Comparison of ENCODE assay signal across 8 cellular contexts in the genomic region with DNA sequence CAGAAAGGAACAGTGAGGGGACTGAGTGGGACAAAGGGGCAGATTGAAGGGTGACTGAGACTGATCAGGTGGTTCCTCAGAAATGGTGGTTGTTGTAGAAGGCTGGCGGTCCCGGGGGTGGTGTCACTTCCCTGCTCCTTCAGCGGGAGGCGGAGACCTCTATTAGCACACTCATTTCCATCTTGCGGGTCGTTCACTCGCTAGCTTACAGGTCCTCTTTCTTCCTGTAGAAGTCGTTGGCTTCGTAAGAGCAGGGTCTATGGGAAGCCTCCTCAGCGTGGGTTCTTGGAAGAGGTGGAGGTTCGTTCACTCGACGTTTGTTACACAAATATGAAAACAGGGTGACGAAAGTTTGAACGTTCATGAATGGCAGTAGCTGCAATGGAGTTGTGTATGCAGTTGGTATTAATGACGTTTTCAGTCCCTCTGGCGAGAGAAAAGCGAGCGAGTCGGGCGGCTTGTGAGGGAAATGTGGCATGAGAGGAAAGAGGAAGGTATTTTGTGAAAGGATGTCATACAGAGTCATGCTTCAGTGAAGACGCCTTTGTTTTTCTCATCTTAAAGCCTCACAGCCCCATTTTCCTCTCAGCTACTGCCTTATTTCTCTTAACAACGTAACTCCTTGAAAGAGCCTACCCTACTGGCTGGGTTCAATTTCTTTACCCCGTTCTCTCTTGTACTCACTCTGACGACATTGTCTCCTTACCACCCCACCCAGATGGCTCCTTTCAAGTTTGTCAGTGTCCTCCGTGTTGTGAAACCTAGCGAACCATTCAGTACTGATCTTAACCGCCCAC. TPM values are rescaled to one million over a fixed set of nuclear protein-coding genes. Genes with fewer than 3 reads are reported as not detected.
DNase-seq lines count a peak whose midpoint lies in the region; ATAC-seq, FAIRE-seq and TF ChIP-seq lines count a peak whose summit lies in the region.

No MANE protein-coding gene starts in this region.

- H3K27me3 ChIP-seq in Caco-2 (replicated peaks; ENCODE audit: control insufficient read depth, insufficient read depth, low read length): no peaks in the 10 kb centered on the region

- TF ChIP-seq CTCF in Caco-2 (IDR thresholded peaks at IDR 0.05; ENCODE audit: insufficient read depth in 1 of 2, low read depth in 1 of 2, low read length in 1 of 2, severe bottlenecking in 1 of 2, unreplicated experiment in 1 of 2): no peak

- H3K4me3 Mint-ChIP-seq in Caco-2 (ENCODE audit: unreplicated experiment): peak overlapping the region; percentile 100
- H3K4me3 Mint-ChIP-seq in activated naive CD4-positive, alpha-beta T cell treated with anti-CD3 and anti-CD28 coated beads for 36 hours: peak overlapping the region; percentile 98

- FAIRE-seq in RCC 7860 (lab: Jason Lieb, UNC): no peak

- peak overlapping the region; percentile 100 for H3K27ac Mint-ChIP-seq in Caco-2 (ENCODE audit: unreplicated experiment)
- peak overlapping the region; percentile 88 for H3K27ac Mint-ChIP-seq in activated naive CD4-positive, alpha-beta T cell treated with anti-CD3 and anti-CD28 coated beads for 36 hours

- no peaks in the 10 kb centered on the region for H3K27me3 Mint-ChIP-seq in Caco-2 (ENCODE audit: insufficient read depth, unreplicated experiment)
- H3K27me3 Mint-ChIP-seq in activated naive CD4-positive, alpha-beta T cell treated with anti-CD3 and anti-CD28 coated beads for 36 hours (ENCODE audit: low read depth): peaks cover 2% of the 10 kb centered on the region

- intact Hi-C loops in Caco-2 (cut with micrococcal nuclease; ENCODE audit: unreplicated experiment) (no loop called here), Right ventricle myocardium superior (cut with DNase I) (no loop called here), posterior vena cava (cut with DNase I) (no loop called here)
- intact Hi-C loops in activated naive CD4-positive, alpha-beta T cell treated with anti-CD3 and anti-CD28 coated beads for 36 hours (cut with micrococcal nuclease): loop anchor here (1.0 kb wide), 1 partner anchor 325 kb away; the partner anchor contains the start of gene KPNB1

- CTCF ChIA-PET in Caco-2 (lab: Charles Lee): interaction anchor here (0.7 to 1.0 kb wide), 3 partner anchors 9 to 76 kb away, joined by 3 to 6 read pairs (median 3); no protein-coding TSS in a partner anchor
- CTCF ChIA-PET in activated naive CD4-positive, alpha-beta T cell treated with anti-CD3 and anti-CD28 coated beads for 36 hours (lab: Charles Lee): interaction anchor here (0.9 to 1.4 kb wide), 4 partner anchors 9 to 95 kb away, joined by 3 to 4 read pairs (median 4); no protein-coding TSS in a partner anchor

- DNase-seq in Caco-2 (peak; percentile 72 to 78), RCC 7860 (ENCODE audit: low spot score) (peak; percentile 39), Right ventricle myocardium superior (peak; percentile 77), posterior vena cava (ENCODE audit: low spot score) (peak; percentile 83), cerebellar nuclear complex (lab: John Stamatoyannopoulos, UW) (no peak)
- peak; percentile 76 for DNase-seq in activated naive CD4-positive, alpha-beta T cell treated with anti-CD3 and anti-CD28 coated beads for 36 hours

- H3K4me1 ChIP-seq in Caco-2: peaks cover 13% of the 10 kb centered on the region

- peaks cover 19% of the 10 kb centered on the region for H3K36me3 Mint-ChIP-seq in Caco-2 (ENCODE audit: insufficient read depth, unreplicated experiment)
- peaks cover 4% of the 10 kb centered on the region for H3K36me3 Mint-ChIP-seq in activated naive CD4-positive, alpha-beta T cell treated with anti-CD3 and anti-CD28 coated beads for 36 hours (ENCODE audit: low read depth)

- no peaks in the 10 kb centered on the region for H3K9me3 Mint-ChIP-seq in Caco-2 (ENCODE audit: unreplicated experiment)
- H3K9me3 Mint-ChIP-seq in activated naive CD4-positive, alpha-beta T cell treated with anti-CD3 and anti-CD28 coated beads for 36 hours: peaks cover 6% of the 10 kb centered on the region

- POLR2A ChIA-PET in Caco-2 (lab: Charles Lee): interaction anchor here (0.6 to 2.1 kb wide), 7 partner anchors 81 to 323 kb away, joined by 3 to 6 read pairs (median 3); partner anchors contain the start of gene CDC27

- BruUV-seq in Caco-2 (replicated peaks; lab: Mats Ljungman, UMichigan): TSS peak; percentile 90

- ATAC-seq in GM19372 (IDR thresholded peaks at IDR 0.05; ENCODE audit: low read depth, unreplicated experiment): peak; percentile 30
- peak; percentile 21 for ATAC-seq in HG03521 (IDR thresholded peaks at IDR 0.05; ENCODE audit: unreplicated experiment)
- ATAC-seq in Right ventricle myocardium superior (ENCODE audit: poor library complexity): peak; percentile 66

- peaks cover 28% of the 10 kb centered on the region for H3K4me1 Mint-ChIP-seq in Caco-2 (ENCODE audit: low read depth, unreplicated experiment)
- H3K4me1 Mint-ChIP-seq in activated naive CD4-positive, alpha-beta T cell treated with anti-CD3 and anti-CD28 coated beads for 36 hours (ENCODE audit: low read depth): peaks cover 7% of the 10 kb centered on the region

- no peaks in the 10 kb centered on the region for H3K9me3 ChIP-seq in Caco-2

- H3K4me3 ChIP-seq in Caco-2 (ENCODE audit: low read depth, low read length): peak overlapping the region; percentile 50

- no peaks in the 10 kb centered on the region for H3K36me3 ChIP-seq in Caco-2 (ENCODE audit: control insufficient read depth, insufficient read depth, low read length)

RNA-seq across cellular contexts. Expression of gene EFCAB13, which starts 0.7 kb away (rescaled TPM):
- 5.1 and 6.4 TPM in 2 replicates for total RNA-seq in Caco-2 (2022)
- 1 to 10 TPM; 7.0 to 7.1 TPM for total RNA-seq in activated naive CD4-positive, alpha-beta T cell treated with anti-CD3 and anti-CD28 coated beads for 36 hours
- 3.0 TPM for total RNA-seq in Right ventricle myocardium superior
- 10 to 100 TPM in 1 of 2 donors, 1 to 10 TPM in 1; 6.5 to 12.2 TPM for total RNA-seq in posterior vena cava

Comparison
In these comparisons a context has a peak if more than half of its experiments do, and no peak if none do; other contexts are left out.
1. DNase-seq: peak in Caco-2 (2 of 2), RCC 7860 (single experiment), activated naive CD4-positive, alpha-beta T cell treated with anti-CD3 and anti-CD28 coated beads for 36 hours (single experiment), Right ventricle myocardium superior (single experiment) and posterior vena cava (single experiment); none in cerebellar nuclear complex (0 of 2).
2. Peak in every context shown above with its lines, with median percentiles within 50 percentile points of each other: ATAC-seq.